In the genomic region with DNA sequence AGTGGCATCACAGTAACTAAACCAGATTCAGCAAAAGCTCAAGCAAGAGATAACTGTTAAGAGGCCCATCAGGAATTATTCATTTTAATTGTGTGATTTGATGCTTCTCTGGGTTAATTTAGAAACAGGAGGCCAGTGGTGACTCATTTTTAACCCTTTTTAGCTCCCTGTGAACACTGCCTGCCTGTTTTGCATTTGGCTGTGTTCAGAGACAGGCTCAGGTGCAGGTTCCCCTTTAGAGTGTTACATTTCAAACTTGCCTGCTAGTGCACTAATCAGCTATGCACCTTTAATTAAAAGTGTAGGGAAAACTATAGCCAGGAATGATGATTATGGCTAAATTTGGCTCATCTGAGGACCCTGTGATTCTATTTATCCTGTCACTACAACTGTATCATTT, we compare ENCODE assay signal across 9 cellular contexts. TPM values are rescaled to one million over a fixed set of nuclear protein-coding genes. Genes with fewer than 3 reads are reported as not detected.
DNase-seq lines count a peak whose midpoint lies in the region; ATAC-seq lines count a peak whose summit lies in the region.
"Had no signal": no experiment of that assay in that cellular context is flagged by ENCODE, and none has a peak within 500 bp of the region (broad histone marks: within the 10 kb centered on the region; RNA-seq: fewer than 3 reads in every experiment).

No MANE protein-coding gene starts in this region.

- H3K27ac ChIP-seq in aorta (ENCODE audit: low read depth in 1 of 2, low read length in 2 of 2) = no peak overlapping the region

- no peaks in the 10 kb centered on the region for H3K9me3 ChIP-seq in aorta (ENCODE audit: control insufficient read depth, low read length)

- H3K27me3 ChIP-seq in aorta (ENCODE audit: control insufficient read depth in 1 of 2, insufficient read depth in 2 of 2, low read length in 1 of 2) = no peaks in the 10 kb centered on the region

- peak overlapping the region; percentile 60 to 89 (median 69) for H3K4me3 Mint-ChIP-seq in IgD-negative memory B cell
- H3K4me3 Mint-ChIP-seq in stimulated activated naive CD8-positive, alpha-beta T cell treated with anti-CD3 and anti-CD28 coated beads, Interleukin-15, amount 100 ng/mL, for 72 hours = no peak overlapping the region

- DNase-seq in stimulated activated CD4-positive, alpha-beta T cell treated with anti-CD3 and anti-CD28 coated beads, Interleukin-1b, Interleukin-23, amount 100 ng/mL, for 48 hours = peak; percentile 28
- DNase-seq in stimulated activated CD4-positive, alpha-beta T cell treated with anti-CD3 and anti-CD28 coated beads, Interleukin-4, amount 100 ng/mL, for 4 hours = no peak
- DNase-seq in stimulated activated naive CD8-positive, alpha-beta T cell treated with anti-CD3 and anti-CD28 coated beads, Interleukin-15, amount 100 ng/mL, for 72 hours = no peak
- DNase-seq in NCI-H524 treated with DMSO at 0.1 percent for 48 hours (lab: John Stamatoyannopoulos, UW) (no peak), aorta (no peak), amniotic stem cell (lab: John Stamatoyannopoulos, UW) (no peak)
- DNase-seq: COR-L47 had no signal

- no peak overlapping the region for H3K4me3 ChIP-seq in aorta (ENCODE audit: low read length in 2 of 2)

- intact Hi-C loops in aorta (cut with DNase I) = no loop called here

- ATAC-seq in GM21786 (IDR thresholded peaks at IDR 0.05; ENCODE audit: unreplicated experiment) (peak; percentile 52), aorta (ENCODE audit: low FRiP score) (no peak)
- ATAC-seq in stimulated activated naive CD8-positive, alpha-beta T cell treated with anti-CD3 and anti-CD28 coated beads, Interleukin-15, amount 100 ng/mL, for 72 hours = peak; percentile 92

- H3K27me3 Mint-ChIP-seq in IgD-negative memory B cell = no peaks in the 10 kb centered on the region
- no peaks in the 10 kb centered on the region for H3K27me3 Mint-ChIP-seq in stimulated activated naive CD8-positive, alpha-beta T cell treated with anti-CD3 and anti-CD28 coated beads, Interleukin-15, amount 100 ng/mL, for 72 hours

- no peaks in the 10 kb centered on the region for H3K4me1 ChIP-seq in aorta (ENCODE audit: control insufficient read depth in 1 of 2, insufficient read depth in 2 of 2, low read length in 2 of 2)

- H3K36me3 ChIP-seq in aorta (ENCODE audit: control insufficient read depth in 1 of 2, insufficient read depth in 2 of 2, low read length in 1 of 2) = no peaks in the 10 kb centered on the region

- H3K9me3 Mint-ChIP-seq in IgD-negative memory B cell = no peaks in the 10 kb centered on the region
- no peaks in the 10 kb centered on the region for H3K9me3 Mint-ChIP-seq in stimulated activated naive CD8-positive, alpha-beta T cell treated with anti-CD3 and anti-CD28 coated beads, Interleukin-15, amount 100 ng/mL, for 72 hours

- peaks cover 55 to 81% (median 57%) of the 10 kb centered on the region in 3 donors for H3K4me1 Mint-ChIP-seq in IgD-negative memory B cell
- peaks cover 85% of the 10 kb centered on the region for H3K4me1 Mint-ChIP-seq in stimulated activated naive CD8-positive, alpha-beta T cell treated with anti-CD3 and anti-CD28 coated beads, Interleukin-15, amount 100 ng/mL, for 72 hours

- H3K36me3 Mint-ChIP-seq in IgD-negative memory B cell = peaks cover 7% of the 10 kb centered on the region

- H3K27ac Mint-ChIP-seq in IgD-negative memory B cell = peak overlapping the region; percentile 41 to 79 (median 65)
- H3K27ac Mint-ChIP-seq in stimulated activated naive CD8-positive, alpha-beta T cell treated with anti-CD3 and anti-CD28 coated beads, Interleukin-15, amount 100 ng/mL, for 72 hours = no peak overlapping the region

RNA-seq across cellular contexts. Expression of gene STAMBPL1, which starts 6.5 kb away (rescaled TPM):
- 19.0 TPM for polyA plus RNA-seq in IgD-negative memory B cell
- total RNA-seq in aorta = 10 to 100 TPM in 1 of 2 donors, 1 to 10 TPM in 1; 3.5 to 12.0 TPM
- 1 to 10 TPM in 1 of 2 donors, under 1 TPM in 1; 0.63 to 2.3 TPM for polyA plus RNA-seq in aorta

RNA-seq across cellular contexts. Expression of gene ANKRD22, which starts 34.9 kb away (rescaled TPM):
- polyA plus RNA-seq in IgD-negative memory B cell (not detected), aorta (1 to 10 TPM in 1 of 2 donors, under 1 TPM in 1; 0.18 to 1.8 TPM)
- under 1 TPM; 0.24 to 0.26 TPM for total RNA-seq in aorta

Comparison
In these comparisons a context has a peak if more than half of its experiments do, and no peak if none do; other contexts are left out.
1. H3K27ac Mint-ChIP-seq: peak in IgD-negative memory B cell (3 of 3); none in stimulated activated naive CD8-positive, alpha-beta T cell treated with anti-CD3 and anti-CD28 coated beads, Interleukin-15, amount 100 ng/mL, for 72 hours (0 of 2).
2. H3K4me3 Mint-ChIP-seq: peak in IgD-negative memory B cell (4 of 4); none in stimulated activated naive CD8-positive, alpha-beta T cell treated with anti-CD3 and anti-CD28 coated beads, Interleukin-15, amount 100 ng/mL, for 72 hours (0 of 2).